ENCODE assay signal across 13 cellular contexts in the genomic region with DNA sequence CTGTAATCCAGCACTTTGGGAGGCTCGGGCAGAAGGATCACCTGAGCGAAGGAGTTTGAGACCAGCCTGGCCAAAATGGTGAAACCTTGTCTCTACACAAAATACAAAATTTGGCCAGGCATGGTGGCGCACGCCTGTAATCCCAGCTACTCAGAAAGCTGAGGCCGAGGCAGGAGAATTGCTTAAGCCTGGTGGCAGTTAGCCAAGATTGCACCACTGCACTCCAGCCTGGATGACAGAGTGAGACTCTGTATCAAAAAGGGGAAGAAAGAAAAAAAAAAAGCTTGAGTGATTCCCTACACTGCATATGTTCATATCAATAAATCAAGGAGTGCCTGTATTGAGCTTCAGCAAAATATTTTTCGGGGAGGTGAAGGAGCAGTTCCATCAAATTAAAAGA. TPM values are rescaled to one million over a fixed set of nuclear protein-coding genes. Genes with fewer than 3 reads are reported as not detected.
DNase-seq lines count a peak whose midpoint lies in the region; ATAC-seq, FAIRE-seq and TF ChIP-seq lines count a peak whose summit lies in the region.
"Had no signal": no experiment of that assay in that cellular context is flagged by ENCODE, and none has a peak within 500 bp of the region (broad histone marks: within the 10 kb centered on the region; RNA-seq: fewer than 3 reads in every experiment).

No MANE protein-coding gene starts in this region.

- ATAC-seq in esophagus mucosa, result peak; percentile 28
- peak; percentile 75 to 79 for ATAC-seq in lower lobe of right lung
- no peak for ATAC-seq in HG02623 (IDR thresholded peaks at IDR 0.05; ENCODE audit: unreplicated experiment)
- ATAC-seq: activated CD4-positive, alpha-beta T cell treated with anti-CD3 and anti-CD28 coated beads for 36 hours; PC-3; stimulated activated effector memory CD8-positive, alpha-beta T cell treated with anti-CD3 and anti-CD28 coated beads, Interleukin-12 subunit alpha, Interleukin-12 subunit beta, amount 100 ng/mL, for 72 hours had no signal

- H3K4me3 ChIP-seq in AG10803 (ENCODE audit: low read length) (no peak overlapping the region), lower lobe of right lung (no peak overlapping the region)

- H3K9me3 ChIP-seq in lower lobe of right lung, result no peaks in the 10 kb centered on the region

- intact Hi-C loops in lower lobe of right lung (cut with DNase I), result no loop called here

- H3K4me1 ChIP-seq in lower lobe of right lung, result no peaks in the 10 kb centered on the region

- peaks cover 6% of the 10 kb centered on the region for H3K27me3 ChIP-seq in lower lobe of right lung (ENCODE audit: low read depth)

- DNase-seq in AG10803 (ENCODE audit: low read depth), result peak; percentile 62
- peak; percentile 41 for DNase-seq in NCI-H226
- DNase-seq in lower lobe of right lung, result peak; percentile 84
- no peak for DNase-seq in retina
- DNase-seq in H54 (ENCODE audit: insufficient read length, low spot score), result no peak
- no peak for DNase-seq in NCI-H2081 (lab: John Stamatoyannopoulos, UW)
- DNase-seq: activated CD4-positive, alpha-beta T cell treated with anti-CD3 and anti-CD28 coated beads for 36 hours; activated naive CD8-positive, alpha-beta T cell treated with anti-CD3 and anti-CD28 coated beads for 36 hours; kidney glomerular epithelial cell; PC-3 had no signal

- no peak for FAIRE-seq in H54 (lab: Jason Lieb, UNC)

- TF ChIP-seq CTCF in AG10803 (conservative IDR thresholded peaks at IDR 0.05; ENCODE audit: low read length) (no peak), lower lobe of right lung (IDR thresholded peaks at IDR 0.05) (no peak)

- TF ChIP-seq POLR2A in H54 (IDR thresholded peaks at IDR 0.05; ENCODE audit: low read depth, low read length), result no peak

- H3K36me3 ChIP-seq in lower lobe of right lung, result no peaks in the 10 kb centered on the region

- H3K27ac ChIP-seq in lower lobe of right lung, result no peak overlapping the region

RNA-seq across cellular contexts. Expression of gene SRRM3, which starts 45.8 kb away (rescaled TPM):
- total RNA-seq in esophagus mucosa (6.2 TPM), lower lobe of right lung (0.86 TPM)
- total RNA-seq: activated naive CD8-positive, alpha-beta T cell treated with anti-CD3 and anti-CD28 coated beads for 36 hours had no signal

Comparison
In these comparisons a context has a peak if more than half of its experiments do, and no peak if none do; other contexts are left out.
1. DNase-seq: peak in AG10803 (single experiment), NCI-H226 (single experiment) and lower lobe of right lung (single experiment); none in retina (single experiment), H54 (single experiment) and NCI-H2081 (0 of 2).